8 cellular contexts compared by ENCODE assay signal in the genomic region with DNA sequence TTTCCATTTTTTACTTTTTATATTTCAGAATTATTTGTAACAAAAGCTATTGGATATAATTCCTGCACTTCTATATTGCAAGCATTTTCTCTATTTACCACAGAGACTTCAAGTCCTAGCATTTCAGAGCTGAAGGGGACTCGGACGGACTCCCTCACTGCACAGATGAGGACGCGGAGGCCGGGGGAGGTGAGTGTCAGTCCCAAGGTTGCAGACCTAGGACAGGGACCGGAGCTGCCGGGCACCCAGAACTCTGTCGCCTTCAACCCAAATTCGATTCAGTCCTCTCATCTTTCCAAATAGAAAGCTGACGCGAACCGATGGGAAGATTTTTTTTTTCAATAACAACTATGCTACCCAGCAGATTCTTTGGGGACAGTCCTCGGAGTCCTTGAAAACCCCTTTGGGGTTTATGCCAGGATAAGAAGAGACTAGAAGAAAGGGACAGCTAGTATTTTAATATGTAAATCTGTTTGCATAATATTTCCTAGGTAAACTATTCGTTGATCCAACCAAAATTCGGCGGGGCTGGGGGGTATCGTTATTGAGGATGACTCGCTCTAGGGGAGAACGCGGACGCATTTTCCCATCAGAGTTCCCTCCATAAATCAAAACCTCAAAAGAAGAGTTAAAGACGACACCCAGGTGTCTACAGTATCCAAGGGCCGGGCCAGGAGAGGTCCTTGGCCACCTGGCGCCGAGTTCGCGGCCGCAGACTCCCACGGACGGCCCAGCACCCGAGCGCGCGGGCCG. TPM values are rescaled to one million over a fixed set of nuclear protein-coding genes. Genes with fewer than 3 reads are reported as not detected.
DNase-seq lines count a peak whose midpoint lies in the region; ATAC-seq and TF ChIP-seq lines count a peak whose summit lies in the region.

No MANE protein-coding gene starts in this region.

- no peaks in the 10 kb centered on the region for H3K36me3 Mint-ChIP-seq in central memory CD8-positive, alpha-beta T cell (ENCODE audit: insufficient read depth)
- H3K36me3 Mint-ChIP-seq in naive B cell: no peaks in the 10 kb centered on the region

- H3K27me3 ChIP-seq in BLaER1: peaks cover 45% of the 10 kb centered on the region

- POLR2A ChIA-PET in HEK293 (lab: Yijun Ruan, JAX): interaction anchor here (0.5 to 0.6 kb wide), 3 partner anchors 555 to 1603 kb away, joined by 3 to 6 read pairs (median 4); no protein-coding TSS in a partner anchor

- no peak overlapping the region for H3K27ac Mint-ChIP-seq in central memory CD8-positive, alpha-beta T cell (ENCODE audit: low read depth)
- peak overlapping the region in 3 of 6 donors; percentile 20 to 80 (median 46) for H3K27ac Mint-ChIP-seq in naive B cell

- H3K4me2 ChIP-seq in BLaER1: peak overlapping the region; percentile 97

- H3K4me1 Mint-ChIP-seq in central memory CD8-positive, alpha-beta T cell: no peaks in the 10 kb centered on the region
- peaks cover 6 to 18% (median 8%) of the 10 kb centered on the region in 3 donors for H3K4me1 Mint-ChIP-seq in naive B cell

- H3K9me3 Mint-ChIP-seq in central memory CD8-positive, alpha-beta T cell: no peaks in the 10 kb centered on the region
- peaks cover 0 to 4% (median 0%) of the 10 kb centered on the region in 7 donors for H3K9me3 Mint-ChIP-seq in naive B cell

- TF ChIP-seq CTCF in HEK293 (tag by site-specific recombination; IDR thresholded peaks at IDR 0.05): no peak

- H3K27me3 Mint-ChIP-seq in central memory CD8-positive, alpha-beta T cell: peaks cover 90% of the 10 kb centered on the region
- H3K27me3 Mint-ChIP-seq in naive B cell: peaks cover 40 to 42% (median 40%) of the 10 kb centered on the region in 3 donors

- no peaks in the 10 kb centered on the region for H3K36me3 ChIP-seq in BLaER1
- no peaks in the 10 kb centered on the region for H3K36me3 ChIP-seq in HEK293 (ENCODE audit: control insufficient read depth in 2 of 2, insufficient read depth in 1 of 2, low read length in 2 of 2)

- no peak for DNase-seq in central memory CD8-positive, alpha-beta T cell (ENCODE audit: low spot score in 2 of 2)
- DNase-seq in naive B cell: peak; percentile 1
- DNase-seq in NOMO-1 treated with dmso at 0.1 percent for 144 hours (lab: John Stamatoyannopoulos, UW; ENCODE audit: unreplicated experiment): no peak
- DNase-seq in activated CD8-positive, alpha-beta memory T cell treated with anti-CD3 and anti-CD28 coated beads, Interleukin-2, amount 50 U/mL, for 4 hours: no peak

- H3K27ac ChIP-seq in BLaER1: peak overlapping the region; percentile 76
- peak overlapping the region; percentile 57; the same call in 1 of the 2 replicates for H3K27ac ChIP-seq in HEK293 (ENCODE audit: extremely low read depth, low read depth, low read length)

- ATAC-seq in central memory CD8-positive, alpha-beta T cell (replicated peaks; ENCODE audit: extremely low read depth, poor library complexity, severe bottlenecking): no peak
- ATAC-seq in naive B cell (ENCODE audit: low read depth in 2 of 2) (no peak), HG03460 (IDR thresholded peaks at IDR 0.05; ENCODE audit: unreplicated experiment) (no peak), GM21619 (IDR thresholded peaks at IDR 0.05; ENCODE audit: unreplicated experiment) (no peak)

- H3K9ac ChIP-seq in BLaER1: peak overlapping the region; percentile 79

- H3K4me3 Mint-ChIP-seq in central memory CD8-positive, alpha-beta T cell: peak overlapping the region; percentile 65
- H3K4me3 Mint-ChIP-seq in naive B cell: peak overlapping the region; percentile 80 to 92 (median 85)

- CTCF ChIA-PET in HEK293 (lab: Yijun Ruan, JAX): no interaction called here

- H4K20me1 ChIP-seq in BLaER1: 0 out of 2 replicates have a peak, but pooled peaks cover 5% of the 10 kb centered on the region

- H3K4me3 ChIP-seq in BLaER1 (peak overlapping the region; percentile 75), HEK293 (ENCODE audit: low read depth, low read length) (no peak overlapping the region; the same call in 1 of the 2 replicates)

- peaks cover 9% of the 10 kb centered on the region for H3K9me3 ChIP-seq in BLaER1
- no peaks in the 10 kb centered on the region for H3K9me3 ChIP-seq in HEK293 (ENCODE audit: control insufficient read depth, insufficient read depth, low read depth, low read length)

- H3K4me1 ChIP-seq in BLaER1 (peaks cover 23% of the 10 kb centered on the region), HEK293 (ENCODE audit: control insufficient read depth, insufficient read depth, low read length) (no peaks in the 10 kb centered on the region)

TF ChIP-seq in HEK293, 187 proteins besides CTCF, POLR2A, EP300 and RAD21:
- TF ChIP-seq RBAK (tag by site-specific recombination; IDR thresholded peaks at IDR 0.05) (no peak), ZNF776 (tag by site-specific recombination; IDR thresholded peaks at IDR 0.05; ENCODE audit: borderline replicate concordance) (no peak), ZFP3 (tag by site-specific recombination; IDR thresholded peaks at IDR 0.05; ENCODE audit: low read depth) (no peak), ZNF302 (tag by site-specific recombination; IDR thresholded peaks at IDR 0.05; ENCODE audit: low read depth) (no peak), ZNF341 (tag by site-specific recombination; IDR thresholded peaks at IDR 0.05; ENCODE audit: low read depth) (no peak), ZNF785 (tag by site-specific recombination; IDR thresholded peaks at IDR 0.05) (no peak), SP3 (tag by site-specific recombination; IDR thresholded peaks at IDR 0.05) (no peak), ZNF202 (tag by site-specific recombination; IDR thresholded peaks at IDR 0.05; ENCODE audit: borderline replicate concordance) (no peak), ZFP41 (tag by site-specific recombination; IDR thresholded peaks at IDR 0.05; ENCODE audit: borderline replicate concordance) (no peak)
- TF ChIP-seq, protein P1, sequence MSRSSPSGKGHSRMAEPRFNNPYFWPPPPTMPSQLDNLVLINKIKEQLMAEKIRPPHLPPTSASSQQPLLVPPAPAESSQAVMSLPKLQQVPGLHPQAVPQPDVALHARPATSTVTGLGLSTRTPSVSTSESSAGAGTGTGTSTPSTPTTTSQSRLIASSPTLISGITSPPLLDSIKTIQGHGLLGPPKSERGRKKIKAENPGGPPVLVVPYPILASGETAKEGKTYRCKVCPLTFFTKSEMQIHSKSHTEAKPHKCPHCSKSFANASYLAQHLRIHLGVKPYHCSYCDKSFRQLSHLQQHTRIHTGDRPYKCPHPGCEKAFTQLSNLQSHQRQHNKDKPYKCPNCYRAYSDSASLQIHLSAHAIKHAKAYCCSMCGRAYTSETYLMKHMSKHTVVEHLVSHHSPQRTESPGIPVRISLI (tag by site-specific recombination; IDR thresholded peaks at IDR 0.05): no peak
TF ChIP-seq in HEK293: peak in this region for 0.

RNA-seq across cellular contexts. Expression of gene FLT3, which starts 0.8 kb away (rescaled TPM):
- polyA plus RNA-seq in naive B cell (ENCODE audit: low read depth in 6 of 6): under 1 TPM in 3 of 6 donors, not detected in 3; 0.08 to 0.47 (median 0.36) TPM

RNA-seq across cellular contexts. Expression of gene PAN3, which starts 38.8 kb away (rescaled TPM):
- 10 to 100 TPM in 1 of 6 donors, 1 to 10 TPM in 5; 6.3 to 11.2 (median 7.5) TPM for polyA plus RNA-seq in naive B cell (ENCODE audit: low read depth in 6 of 6)
